In genomic region chrX:108375591-108375990, GRCh38 we compare ENCODE assay signal across 8 cellular contexts.
DNase-seq lines count a peak whose midpoint lies in the region; ATAC-seq and TF ChIP-seq lines count a peak whose summit lies in the region.
"Not testable (repeated sequence)": the region's sequence is repeated elsewhere in the genome, so short reads cannot be mapped to it uniquely, and the experiment has no call there.

No MANE protein-coding gene starts in this region.

- not testable (repeated sequence) for TF ChIP-seq CTCF in Caco-2 (IDR thresholded peaks at IDR 0.05; ENCODE audit: insufficient read depth in 1 of 2, low read depth in 1 of 2, low read length in 1 of 2, severe bottlenecking in 1 of 2, unreplicated experiment in 1 of 2); GM23338 (conservative IDR thresholded peaks at IDR 0.05; ENCODE audit: low read depth in 2 of 2); PC-9 (conservative IDR thresholded peaks at IDR 0.05); MCF 10A (IDR thresholded peaks at IDR 0.05; ENCODE audit: unreplicated experiment); nephron progenitor cell (IDR thresholded peaks at IDR 0.05)

- not testable (repeated sequence) for BruUV-seq in Caco-2 (replicated peaks; lab: Mats Ljungman, UMichigan); PC-9 (replicated peaks; lab: Mats Ljungman, UMichigan); MCF 10A (replicated peaks; lab: Mats Ljungman, UMichigan)

- not testable (repeated sequence) for H3K4me3 ChIP-seq in Caco-2 (ENCODE audit: low read depth, low read length); GM23338; PC-9

- intact Hi-C loops in Caco-2 (cut with micrococcal nuclease; ENCODE audit: unreplicated experiment); PC-9 (cut with micrococcal nuclease; ENCODE audit: unreplicated experiment); MCF 10A (cut with micrococcal nuclease): not testable (repeated sequence)

- H3K27me3 ChIP-seq in Caco-2 (replicated peaks; ENCODE audit: control insufficient read depth, insufficient read depth, low read length); GM23338 (ENCODE audit: insufficient read depth); PC-9 (ENCODE audit: insufficient read depth, low read depth): not testable (repeated sequence)

- H3K4me3 Mint-ChIP-seq in Caco-2 (ENCODE audit: unreplicated experiment); GM23338; MCF 10A (ENCODE audit: unreplicated experiment); nephron progenitor cell: not testable (repeated sequence)

- POLR2A ChIA-PET in Caco-2 (lab: Charles Lee); PC-9 (lab: Charles Lee; ENCODE audit: unreplicated experiment); MCF 10A (lab: Yijun Ruan, JAX): not testable (repeated sequence)

- not testable (repeated sequence) for ATAC-seq in GM23338

- not testable (repeated sequence) for H3F3A ChIP-seq in GM23338 (replicated peaks; ENCODE audit: low read depth); PC-9 (ENCODE audit: insufficient read depth, low read depth)

- H3K9me3 Mint-ChIP-seq in Caco-2 (ENCODE audit: unreplicated experiment); GM23338; MCF 10A (ENCODE audit: unreplicated experiment); nephron progenitor cell: not testable (repeated sequence)

- peak in 1 of 2 experiments; percentile 4 for DNase-seq in Caco-2
- not testable (repeated sequence) for DNase-seq in GM23338 (ENCODE audit: low spot score); epithelial cell of prostate (ENCODE audit: low read depth, low spot score); nephron progenitor cell
- peak; percentile 12 for DNase-seq in NCI-H1105 treated with DMSO at 0.1 percent for 48 hours (lab: John Stamatoyannopoulos, UW)
- DNase-seq in NCI-H460 (ENCODE audit: extremely low read depth, low read depth), result peak; percentile 49
- DNase-seq in PC-9, result peak in 1 of 2 experiments; percentile 85
- peak; percentile 31 for DNase-seq in MCF 10A (ENCODE audit: unreplicated experiment)

- peaks cover 29% of the 10 kb centered on the region for H3K4me1 Mint-ChIP-seq in Caco-2 (ENCODE audit: low read depth, unreplicated experiment)
- peaks cover 42% of the 10 kb centered on the region for H3K4me1 Mint-ChIP-seq in GM23338
- H3K4me1 Mint-ChIP-seq in MCF 10A (ENCODE audit: insufficient read depth, unreplicated experiment), result not testable (repeated sequence)
- peaks cover 60% of the 10 kb centered on the region for H3K4me1 Mint-ChIP-seq in nephron progenitor cell

- not testable (repeated sequence) for H3K9me2 ChIP-seq in GM23338 (ENCODE audit: insufficient read depth); PC-9 (ENCODE audit: insufficient read depth)

- H3K36me3 Mint-ChIP-seq in Caco-2 (ENCODE audit: insufficient read depth, unreplicated experiment); GM23338 (ENCODE audit: low read depth); MCF 10A (ENCODE audit: insufficient read depth, unreplicated experiment); nephron progenitor cell (ENCODE audit: low read depth): not testable (repeated sequence)

- H4K20me1 ChIP-seq in GM23338 (replicated peaks; ENCODE audit: insufficient read depth); PC-9 (ENCODE audit: insufficient read depth): not testable (repeated sequence)

- not testable (repeated sequence) for H3K36me3 ChIP-seq in Caco-2 (ENCODE audit: control insufficient read depth, insufficient read depth, low read length); GM23338 (ENCODE audit: insufficient read depth); PC-9 (ENCODE audit: low read depth)

- CTCF ChIA-PET in Caco-2 (lab: Charles Lee); PC-9 (lab: Charles Lee); MCF 10A (lab: Yijun Ruan, JAX): not testable (repeated sequence)

- H3K27me3 Mint-ChIP-seq in Caco-2 (ENCODE audit: insufficient read depth, unreplicated experiment); GM23338 (ENCODE audit: insufficient read depth, low read depth, poor library complexity); nephron progenitor cell (ENCODE audit: low read depth, poor library complexity): not testable (repeated sequence)
- H3K27me3 Mint-ChIP-seq in MCF 10A (ENCODE audit: insufficient read depth, unreplicated experiment), result peaks cover 42% of the 10 kb centered on the region

- peak overlapping the region; percentile 50 for H3K27ac Mint-ChIP-seq in Caco-2 (ENCODE audit: unreplicated experiment)
- not testable (repeated sequence) for H3K27ac Mint-ChIP-seq in GM23338; MCF 10A (ENCODE audit: low read depth, unreplicated experiment)
- H3K27ac Mint-ChIP-seq in nephron progenitor cell, result peak overlapping the region; percentile 89

- H3K79me2 ChIP-seq in GM23338 (replicated peaks; ENCODE audit: insufficient read depth); PC-9 (ENCODE audit: low read depth): not testable (repeated sequence)

- H3K4me2 ChIP-seq in GM23338, result not testable (repeated sequence)
- 0 out of 2 replicates have a peak overlapping the region, but pooled peaks have one; percentile 6 for H3K4me2 ChIP-seq in PC-9

- not testable (repeated sequence) for H2AFZ ChIP-seq in GM23338, PC-9

- H3K27ac ChIP-seq in GM23338 (ENCODE audit: low read depth) (0 out of 2 replicates have a peak overlapping the region, but pooled peaks have one; percentile 26), PC-9 (peak overlapping the region; percentile 65), epithelial cell of prostate (peak overlapping the region; percentile 18)

- peaks cover 41% of the 10 kb centered on the region for H3K4me1 ChIP-seq in Caco-2
- H3K4me1 ChIP-seq in GM23338 (ENCODE audit: insufficient read depth), result peaks cover 42% of the 10 kb centered on the region
- H3K4me1 ChIP-seq in PC-9 (replicated peaks; ENCODE audit: insufficient read depth), result peaks cover 23% of the 10 kb centered on the region

- H3K9me3 ChIP-seq in Caco-2; PC-9 (ENCODE audit: insufficient read depth, low read depth): not testable (repeated sequence)
